8 cellular contexts compared by ENCODE assay signal in the genomic region with DNA sequence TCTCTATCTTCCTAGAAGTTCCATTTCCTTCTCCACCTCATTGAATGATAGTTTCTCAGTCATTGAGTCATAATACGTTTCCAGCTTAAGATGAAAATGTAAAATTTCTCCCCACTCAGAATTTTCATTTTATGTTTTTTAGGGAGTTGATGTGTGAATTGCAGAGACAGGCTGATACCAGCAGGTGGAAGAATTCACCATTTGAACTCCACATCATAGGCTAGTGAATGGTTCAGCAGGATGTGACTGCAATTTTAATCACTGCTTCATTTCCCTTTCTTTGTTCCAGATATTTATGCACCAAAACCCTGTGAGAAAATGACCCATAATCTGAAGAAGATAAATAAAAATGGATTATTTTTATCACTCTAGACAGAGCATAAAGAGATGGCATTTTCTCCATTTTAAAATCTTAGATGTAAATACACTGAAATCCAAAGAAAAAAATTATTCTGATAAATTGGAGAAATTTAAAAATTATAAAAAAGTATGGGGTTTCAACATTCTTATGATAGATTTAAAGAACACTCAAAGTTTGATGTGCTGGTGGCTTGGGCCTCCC. TPM values are rescaled to one million over a fixed set of nuclear protein-coding genes. Genes with fewer than 3 reads are reported as not detected.
DNase-seq lines count a peak whose midpoint lies in the region; ATAC-seq, FAIRE-seq and TF ChIP-seq lines count a peak whose summit lies in the region.

No MANE protein-coding gene starts in this region.

- TF ChIP-seq POLR2A in uterus (IDR thresholded peaks at IDR 0.05): no peak

- H3K9me3 ChIP-seq in lower lobe of right lung: no peaks in the 10 kb centered on the region
- H3K9me3 ChIP-seq in uterus: no peaks in the 10 kb centered on the region

- ATAC-seq in lower lobe of right lung: peak; percentile 67 to 84

- FAIRE-seq in GM19239 (lab: Jason Lieb, UNC): no peak

- no peak overlapping the region for H3K4me3 Mint-ChIP-seq in activated naive CD4-positive, alpha-beta T cell treated with anti-CD3 and anti-CD28 coated beads, Interleukin-2, amount 10 ng/mL, durations not matched to agents 7 days and 5 days

- peak overlapping the region; percentile 36 for H3K27ac ChIP-seq in lower lobe of right lung
- peak overlapping the region; percentile 79 to 85 for H3K27ac ChIP-seq in uterus

- CTCF ChIA-PET in activated naive CD4-positive, alpha-beta T cell treated with anti-CD3 and anti-CD28 coated beads, Interleukin-2, amount 10 ng/mL, durations not matched to agents 7 days and 5 days (lab: Charles Lee): interaction anchor here (0.7 to 1.5 kb wide), 3 partner anchors 178 to 825 kb away, joined by 3 to 4 read pairs (median 4); no protein-coding TSS in a partner anchor

- no peaks in the 10 kb centered on the region for H3K36me3 Mint-ChIP-seq in activated naive CD4-positive, alpha-beta T cell treated with anti-CD3 and anti-CD28 coated beads, Interleukin-2, amount 10 ng/mL, durations not matched to agents 7 days and 5 days

- TF ChIP-seq CTCF in choroid plexus epithelial cell (conservative IDR thresholded peaks at IDR 0.05; ENCODE audit: low read depth, low read length): peak; percentile 77
- peak; percentile 61 for TF ChIP-seq CTCF in lower lobe of right lung (IDR thresholded peaks at IDR 0.05)
- TF ChIP-seq CTCF in uterus (IDR thresholded peaks at IDR 0.05): peak; percentile 67 to 80 (median 76)

- no peaks in the 10 kb centered on the region for H3K4me1 ChIP-seq in lower lobe of right lung
- no peaks in the 10 kb centered on the region for H3K4me1 ChIP-seq in uterus

- H3K4me3 ChIP-seq in choroid plexus epithelial cell (ENCODE audit: low read depth, low read length) (no peak overlapping the region), lower lobe of right lung (no peak overlapping the region), uterus (no peak overlapping the region)

- no peaks in the 10 kb centered on the region for H3K27me3 ChIP-seq in lower lobe of right lung (ENCODE audit: low read depth)
- H3K27me3 ChIP-seq in uterus: no peaks in the 10 kb centered on the region

- H3K27me3 Mint-ChIP-seq in activated naive CD4-positive, alpha-beta T cell treated with anti-CD3 and anti-CD28 coated beads, Interleukin-2, amount 10 ng/mL, durations not matched to agents 7 days and 5 days: peaks cover 6% of the 10 kb centered on the region

- DNase-seq in AG20443 (ENCODE audit: low spot score): peak; percentile 61
- DNase-seq in GM19239 (ENCODE audit: insufficient read length, low spot score): peak; percentile 46
- DNase-seq in NCI-H526 (lab: John Stamatoyannopoulos, UW): peak; percentile 26 to 62
- peak; percentile 86 for DNase-seq in choroid plexus epithelial cell (ENCODE audit: low read depth)
- DNase-seq in lower lobe of right lung: no peak
- DNase-seq in uterus: no peak
- no peak for DNase-seq in NCI-H187 (lab: John Stamatoyannopoulos, UW)
- no peak for DNase-seq in activated naive CD4-positive, alpha-beta T cell treated with anti-CD3 and anti-CD28 coated beads, Interleukin-2, amount 10 ng/mL, durations not matched to agents 7 days and 5 days

- H3K36me3 ChIP-seq in lower lobe of right lung: no peaks in the 10 kb centered on the region
- H3K36me3 ChIP-seq in uterus: no peaks in the 10 kb centered on the region

- H3K27ac Mint-ChIP-seq in activated naive CD4-positive, alpha-beta T cell treated with anti-CD3 and anti-CD28 coated beads, Interleukin-2, amount 10 ng/mL, durations not matched to agents 7 days and 5 days: no peak overlapping the region

- H3K9me3 Mint-ChIP-seq in activated naive CD4-positive, alpha-beta T cell treated with anti-CD3 and anti-CD28 coated beads, Interleukin-2, amount 10 ng/mL, durations not matched to agents 7 days and 5 days: no peaks in the 10 kb centered on the region

- intact Hi-C loops in lower lobe of right lung (cut with DNase I) (no loop called here), uterus (cut with DNase I; ENCODE audit: low total_unique reads) (no loop called here)

- H3K4me1 Mint-ChIP-seq in activated naive CD4-positive, alpha-beta T cell treated with anti-CD3 and anti-CD28 coated beads, Interleukin-2, amount 10 ng/mL, durations not matched to agents 7 days and 5 days: no peaks in the 10 kb centered on the region

RNA-seq across cellular contexts. Expression of gene PYGL, which starts 10.6 kb away (rescaled TPM):
- total RNA-seq in lower lobe of right lung (65.6 TPM), uterus (10 to 100 TPM; 15.4 to 62.4 (median 35.2) TPM)

Comparison
In these comparisons a context has a peak if more than half of its experiments do, and no peak if none do; other contexts are left out.
1. DNase-seq: peak in AG20443 (single experiment), GM19239 (single experiment), NCI-H526 (2 of 2) and choroid plexus epithelial cell (single experiment); none in lower lobe of right lung (single experiment), uterus (0 of 2), NCI-H187 (0 of 2) and activated naive CD4-positive, alpha-beta T cell treated with anti-CD3 and anti-CD28 coated beads, Interleukin-2, amount 10 ng/mL, durations not matched to agents 7 days and 5 days (single experiment).
2. Peak in every context shown above with its lines, with median percentiles within 50 percentile points of each other: CTCF ChIP-seq.